19 cellular contexts compared by ENCODE assay signal in genomic region chr17:1286379-1287106, GRCh38. TPM values are rescaled to one million over a fixed set of nuclear protein-coding genes. Genes with fewer than 3 reads are reported as not detected.
"Had no signal": no experiment of that assay in that cellular context is flagged by ENCODE, and none has a peak within 500 bp of the region (broad histone marks: within the 10 kb centered on the region; RNA-seq: fewer than 3 reads in every experiment).

No MANE protein-coding gene starts in this region.

- H3K27me3 Mint-ChIP-seq: activated CD8-positive, alpha-beta memory T cell treated with anti-CD3 and anti-CD28 coated beads, Interleukin-2, amount 10 ng/mL, durations not matched to agents 7 days and 5 days; activated naive CD8-positive, alpha-beta T cell treated with anti-CD3 and anti-CD28 coated beads for 36 hours; activated T-cell treated with anti-CD3 and anti-CD28 coated beads, Interleukin-2, amount 50 U/mL, for 24 hours had no signal

- H3K4me1 Mint-ChIP-seq: activated naive CD8-positive, alpha-beta T cell treated with anti-CD3 and anti-CD28 coated beads for 36 hours had no signal

- H3K4me3 Mint-ChIP-seq: activated CD8-positive, alpha-beta memory T cell treated with anti-CD3 and anti-CD28 coated beads, Interleukin-2, amount 10 ng/mL, durations not matched to agents 7 days and 5 days; activated naive CD8-positive, alpha-beta T cell treated with anti-CD3 and anti-CD28 coated beads for 36 hours; activated T-cell treated with anti-CD3 and anti-CD28 coated beads, Interleukin-2, amount 50 U/mL, for 24 hours; dendritic cell treated with granulocyte-macrophage colony-stimulating factor and Interleukin-4, amounts not matched to agents 40 ng/mL and 50 ng/mL, for 4 days had no signal

- FAIRE-seq: frontal cortex had no signal

- DNase-seq: activated CD4-positive, alpha-beta T cell treated with anti-CD3 and anti-CD28 coated beads, Interleukin-2, amount 50 U/mL, for 1 hour; activated CD8-positive, alpha-beta memory T cell treated with anti-CD3 and anti-CD28 coated beads, Interleukin-2, amount 10 ng/mL, durations not matched to agents 7 days and 5 days; activated effector memory CD4-positive, alpha-beta T cell treated with anti-CD3 and anti-CD28 coated beads, Interleukin-2, amount 50 U/mL, for 16 hours; activated naive CD8-positive, alpha-beta T cell treated with anti-CD3 and anti-CD28 coated beads for 36 hours; activated T-cell treated with anti-CD3 and anti-CD28 coated beads, Interleukin-2, amount 50 U/mL, for 24 hours; head of caudate nucleus; left colon; lower lobe of right lung; occipital lobe; stimulated activated CD4-positive, alpha-beta T cell treated with anti-CD3 and anti-CD28 coated beads, Interleukin-15, amount 100 ng/mL, for 24 hours; stimulated activated CD4-positive, alpha-beta T cell treated with anti-CD3 and anti-CD28 coated beads, Interleukin-4, amount 100 ng/mL, for 1 hour; stimulated activated naive CD4-positive, alpha-beta T cell; substantia nigra had no signal

- H3K27ac Mint-ChIP-seq: activated CD8-positive, alpha-beta memory T cell treated with anti-CD3 and anti-CD28 coated beads, Interleukin-2, amount 10 ng/mL, durations not matched to agents 7 days and 5 days; activated naive CD8-positive, alpha-beta T cell treated with anti-CD3 and anti-CD28 coated beads for 36 hours; activated T-cell treated with anti-CD3 and anti-CD28 coated beads, Interleukin-2, amount 50 U/mL, for 24 hours; dendritic cell treated with granulocyte-macrophage colony-stimulating factor and Interleukin-4, amounts not matched to agents 40 ng/mL and 50 ng/mL, for 4 days had no signal

- H3K9me3 Mint-ChIP-seq: activated T-cell treated with anti-CD3 and anti-CD28 coated beads, Interleukin-2, amount 50 U/mL, for 24 hours had no signal

RNA-seq across cellular contexts. Expression of gene TRARG1, which starts 7.1 kb away (rescaled TPM):
- total RNA-seq: activated naive CD8-positive, alpha-beta T cell treated with anti-CD3 and anti-CD28 coated beads for 36 hours; fibroblast of lung; frontal cortex; lower lobe of right lung; occipital lobe had no signal

RNA-seq across cellular contexts. Expression of gene BHLHA9, which starts 16.3 kb away (rescaled TPM):
- total RNA-seq: activated CD8-positive, alpha-beta memory T cell treated with anti-CD3 and anti-CD28 coated beads, Interleukin-2, amount 10 ng/mL, durations not matched to agents 7 days and 5 days; activated naive CD8-positive, alpha-beta T cell treated with anti-CD3 and anti-CD28 coated beads for 36 hours; fibroblast of lung; frontal cortex; left colon; lower lobe of right lung; occipital lobe; prostate gland; right cardiac atrium; tibial nerve had no signal
